In the genomic region with DNA sequence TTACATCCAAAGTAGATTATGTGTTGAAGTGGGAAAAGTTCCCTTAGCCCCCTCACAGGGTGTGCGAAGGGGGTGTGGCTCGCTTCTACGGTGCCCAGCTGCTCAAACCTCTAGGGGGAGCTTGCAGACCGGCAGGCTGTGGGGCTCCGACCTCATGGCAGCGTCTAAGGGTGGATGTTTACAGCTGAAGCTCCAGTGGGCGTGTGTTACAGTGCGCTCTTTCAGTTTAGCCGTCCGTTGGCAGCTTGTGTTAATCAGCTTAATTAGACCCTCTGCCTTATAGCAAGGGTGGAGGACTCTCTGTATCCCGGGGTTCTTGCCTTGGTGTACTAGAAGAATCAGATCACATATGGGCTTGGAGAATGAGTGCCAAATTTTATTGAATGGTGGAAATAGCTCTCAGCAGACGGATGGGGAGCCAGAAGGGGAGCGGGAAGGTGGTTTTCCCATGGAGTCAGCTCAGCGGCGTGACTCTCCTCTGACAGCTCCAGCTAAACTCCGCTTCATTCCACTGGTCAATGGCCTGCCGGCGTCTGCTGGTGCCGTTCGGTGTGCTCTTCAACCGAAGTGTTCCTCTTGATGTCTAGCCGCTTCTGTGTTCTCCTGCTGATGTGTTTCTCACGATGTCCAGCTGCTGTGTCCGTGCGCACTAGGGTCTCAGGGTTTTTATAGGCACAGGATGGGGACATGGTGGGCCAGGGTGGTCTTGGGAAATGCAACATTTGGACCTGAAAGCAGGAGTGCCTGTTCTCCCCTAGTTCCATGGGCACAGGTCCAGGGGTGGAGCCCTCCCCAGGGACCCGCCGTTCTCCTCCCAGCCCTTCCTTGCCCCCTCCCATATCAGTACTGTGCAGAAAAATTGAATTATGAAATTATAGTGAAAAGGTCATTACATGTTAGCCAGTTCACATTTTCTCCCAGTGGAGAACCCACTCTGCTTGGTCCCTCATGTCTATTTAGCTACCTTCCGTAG, we compare ENCODE assay signal across 8 cellular contexts. TPM values are rescaled to one million over a fixed set of nuclear protein-coding genes. Genes with fewer than 3 reads are reported as not detected.
DNase-seq lines count a peak whose midpoint lies in the region; ATAC-seq and TF ChIP-seq lines count a peak whose summit lies in the region.

No MANE protein-coding gene starts in this region.

- no peaks in the 10 kb centered on the region for H3K36me3 Mint-ChIP-seq in activated naive CD4-positive, alpha-beta T cell treated with anti-CD3 and anti-CD28 coated beads for 36 hours (ENCODE audit: low read depth)

- no peak overlapping the region for H3K4me3 Mint-ChIP-seq in activated naive CD4-positive, alpha-beta T cell treated with anti-CD3 and anti-CD28 coated beads for 36 hours

- ATAC-seq in GM19324 (IDR thresholded peaks at IDR 0.05; ENCODE audit: low FRiP score, unreplicated experiment): peak; percentile 89
- ATAC-seq in HG03196 (IDR thresholded peaks at IDR 0.05; ENCODE audit: unreplicated experiment): peak; percentile 84

- H3K4me1 Mint-ChIP-seq in activated naive CD4-positive, alpha-beta T cell treated with anti-CD3 and anti-CD28 coated beads for 36 hours (ENCODE audit: low read depth): peaks cover 12% of the 10 kb centered on the region

- H3K9me3 Mint-ChIP-seq in activated naive CD4-positive, alpha-beta T cell treated with anti-CD3 and anti-CD28 coated beads for 36 hours: no peaks in the 10 kb centered on the region

- no peak overlapping the region for H3K27ac ChIP-seq in left ventricle myocardium inferior (replicated peaks)

- H3K4me1 ChIP-seq in left ventricle myocardium inferior (no peaks in the 10 kb centered on the region), skeletal muscle satellite cell (ENCODE audit: control insufficient read depth, insufficient read depth, low read length) (no peaks in the 10 kb centered on the region)

- no peaks in the 10 kb centered on the region for H3K9me3 ChIP-seq in left ventricle myocardium inferior (replicated peaks)
- H3K9me3 ChIP-seq in skeletal muscle satellite cell (replicated peaks; ENCODE audit: low read length): no peaks in the 10 kb centered on the region

- H3K27me3 ChIP-seq in left ventricle myocardium inferior (ENCODE audit: low read depth) (peaks cover 91% of the 10 kb centered on the region), skeletal muscle satellite cell (ENCODE audit: control insufficient read depth, insufficient read depth, low read length) (peaks cover 22% of the 10 kb centered on the region)

- H3K27ac Mint-ChIP-seq in activated naive CD4-positive, alpha-beta T cell treated with anti-CD3 and anti-CD28 coated beads for 36 hours: no peak overlapping the region

- DNase-seq in COR-L47 (lab: John Stamatoyannopoulos, UW): peak; percentile 78
- DNase-seq in NOMO-1 (lab: John Stamatoyannopoulos, UW; ENCODE audit: unreplicated experiment in 2 of 2): peak; percentile 85 to 86
- DNase-seq in activated naive CD4-positive, alpha-beta T cell treated with anti-CD3 and anti-CD28 coated beads for 36 hours: peak; percentile 58
- DNase-seq in left ventricle myocardium inferior: no peak
- no peak for DNase-seq in mesenteric fat pad (ENCODE audit: low spot score)

- TF ChIP-seq CTCF in left ventricle myocardium inferior (IDR thresholded peaks at IDR 0.05; ENCODE audit: borderline replicate concordance): peak; percentile 48

- H3K27me3 Mint-ChIP-seq in activated naive CD4-positive, alpha-beta T cell treated with anti-CD3 and anti-CD28 coated beads for 36 hours (ENCODE audit: low read depth): peaks cover 34% of the 10 kb centered on the region

- H3K4me3 ChIP-seq in left ventricle myocardium inferior (peak overlapping the region; percentile 29), skeletal muscle satellite cell (ENCODE audit: low read length) (peak overlapping the region; percentile 68)

- peak overlapping the region; percentile 24 for H3K9ac ChIP-seq in skeletal muscle satellite cell (ENCODE audit: low read depth, low read length)

- H3K36me3 ChIP-seq in left ventricle myocardium inferior: no peaks in the 10 kb centered on the region
- H3K36me3 ChIP-seq in skeletal muscle satellite cell (ENCODE audit: insufficient read depth, low read length): no peaks in the 10 kb centered on the region

- CTCF ChIA-PET in activated naive CD4-positive, alpha-beta T cell treated with anti-CD3 and anti-CD28 coated beads for 36 hours (lab: Charles Lee): interaction anchor here (0.7 to 3.1 kb wide), 10 partner anchors 14 to 483 kb away, joined by 3 to 14 read pairs (median 4); partner anchors contain the start of gene VWA5A

- peak overlapping the region; percentile 86 for H3K4me2 ChIP-seq in skeletal muscle satellite cell (ENCODE audit: low read length)

- intact Hi-C loops in activated naive CD4-positive, alpha-beta T cell treated with anti-CD3 and anti-CD28 coated beads for 36 hours (cut with micrococcal nuclease): loop anchor here (2.0 to 10.0 kb wide), 3 partner anchors 325 to 521 kb away; partner anchors contain the start of gene ZNF202
- intact Hi-C loops in left ventricle myocardium inferior (cut with micrococcal nuclease): loop anchor here (5.0 kb wide), 1 partner anchor 518 kb away; no protein-coding TSS in a partner anchor

RNA-seq across cellular contexts. Expression of gene OR10G7, which starts 28.6 kb away (rescaled TPM):
- not detected for total RNA-seq in activated naive CD4-positive, alpha-beta T cell treated with anti-CD3 and anti-CD28 coated beads for 36 hours
- total RNA-seq in left ventricle myocardium inferior (not detected), mesenteric fat pad (not detected)
- total RNA-seq in skeletal muscle satellite cell (2012; rRNA removed): not detected in 2 replicates

RNA-seq across cellular contexts. Expression of gene OR10G8, which starts 43.1 kb away (rescaled TPM):
- total RNA-seq in activated naive CD4-positive, alpha-beta T cell treated with anti-CD3 and anti-CD28 coated beads for 36 hours: not detected
- total RNA-seq in left ventricle myocardium inferior (not detected), mesenteric fat pad (not detected)
- not detected in 2 replicates for total RNA-seq in skeletal muscle satellite cell (2012; rRNA removed)

RNA-seq across cellular contexts. Expression of gene VWA5A, which starts 45.5 kb away (rescaled TPM):
- total RNA-seq in activated naive CD4-positive, alpha-beta T cell treated with anti-CD3 and anti-CD28 coated beads for 36 hours: 10 to 100 TPM in 1 of 2 experiments, 1 to 10 TPM in 1; 9.7 to 11.4 TPM
- total RNA-seq in left ventricle myocardium inferior (4.6 TPM), mesenteric fat pad (14.6 TPM)
- total RNA-seq in skeletal muscle satellite cell (2012; rRNA removed): 5.7 and 6.1 TPM in 2 replicates

RNA-seq across cellular contexts. Expression of gene OR10G9, which starts 46.9 kb away (rescaled TPM):
- total RNA-seq in activated naive CD4-positive, alpha-beta T cell treated with anti-CD3 and anti-CD28 coated beads for 36 hours: not detected
- total RNA-seq in left ventricle myocardium inferior (not detected), mesenteric fat pad (not detected)
- not detected in 2 replicates for total RNA-seq in skeletal muscle satellite cell (2012; rRNA removed)

RNA-seq across cellular contexts. Expression of gene OR10G4, which starts 56.9 kb away (rescaled TPM):
- not detected for total RNA-seq in activated naive CD4-positive, alpha-beta T cell treated with anti-CD3 and anti-CD28 coated beads for 36 hours
- total RNA-seq in left ventricle myocardium inferior (not detected), mesenteric fat pad (not detected)
- not detected in 2 replicates for total RNA-seq in skeletal muscle satellite cell (2012; rRNA removed)

Comparison
In these comparisons a context has a peak if more than half of its experiments do, and no peak if none do; other contexts are left out.
1. DNase-seq: peak in COR-L47 (single experiment), NOMO-1 (2 of 2) and activated naive CD4-positive, alpha-beta T cell treated with anti-CD3 and anti-CD28 coated beads for 36 hours (single experiment); none in left ventricle myocardium inferior (single experiment) and mesenteric fat pad (single experiment).